In the genomic region with DNA sequence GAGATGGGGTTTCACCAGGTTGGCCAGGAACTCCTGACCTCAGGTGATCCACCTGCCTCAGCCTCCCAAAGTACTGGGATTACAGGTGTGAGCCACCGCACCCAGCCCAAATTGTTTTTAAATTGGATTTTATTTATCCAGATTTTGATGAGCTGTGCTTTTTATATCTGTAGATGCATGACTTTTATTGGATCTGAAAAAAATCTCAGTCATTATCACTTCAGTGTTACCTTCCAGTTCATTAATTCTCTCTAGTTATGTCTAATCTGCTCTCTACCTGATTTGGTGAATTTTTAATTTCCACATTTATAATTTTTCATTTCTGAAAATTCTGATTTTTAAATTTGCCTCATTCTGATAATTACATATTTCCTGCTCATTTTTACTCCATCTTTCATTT, we compare ENCODE assay signal across 23 cellular contexts.
"Had no signal": no experiment of that assay in that cellular context is flagged by ENCODE, and none has a peak within 500 bp of the region (broad histone marks: within the 10 kb centered on the region; RNA-seq: fewer than 3 reads in every experiment).

No MANE protein-coding gene starts in this region.

- H3K4me3 Mint-ChIP-seq: activated CD4-positive, alpha-beta memory T cell treated with anti-CD3 and anti-CD28 coated beads for 36 hours; activated CD4-positive, alpha-beta T cell treated with anti-CD3 and anti-CD28 coated beads, Interleukin-2, amount 10 ng/mL, durations not matched to agents 7 days and 5 days had no signal

- DNase-seq: activated CD4-positive, alpha-beta memory T cell treated with anti-CD3 and anti-CD28 coated beads for 36 hours; activated CD4-positive, alpha-beta T cell treated with anti-CD3 and anti-CD28 coated beads, Interleukin-2, amount 10 ng/mL, durations not matched to agents 7 days and 5 days; activated CD4-positive, CD25-positive, alpha-beta regulatory T cell; activated CD8-positive, alpha-beta memory T cell treated with anti-CD3 and anti-CD28 coated beads for 24 hours; activated T-cell treated with anti-CD3 and anti-CD28 coated beads, Interleukin-2, amount 50 U/mL, for 48 hours; brain microvascular endothelial cell; cerebellar nuclear complex; Kasumi-1; KBM-7; NCI-H1105 treated with DMSO at 0.1 percent for 48 hours; NCI-H1436 treated with DMSO at 0.1 percent for 48 hours; NCI-H187; NCI-H2081; NCI-H510A treated with DMSO at 0.1 percent for 48 hours; NCI-H69; NK-92 treated with Interleukin-12 subunit alpha and Interleukin-12 subunit beta, amount 100 ng/mL, for 24 hours; OCI-M1; Right ventricle myocardium superior; SJCRH30 had no signal

- H3K27ac ChIP-seq: brain microvascular endothelial cell, cardiac muscle cell, RWPE1, SJCRH30, VCaP had no signal

- H3K27me3 ChIP-seq: brain microvascular endothelial cell, cardiac muscle cell, SJCRH30 had no signal

- H3K4me1 ChIP-seq: SJCRH30 had no signal

- H3K4me3 ChIP-seq: cardiac muscle cell, SJCRH30 had no signal

- H3K36me3 ChIP-seq: brain microvascular endothelial cell, cardiac muscle cell, SJCRH30 had no signal

- H3K9me3 ChIP-seq: SJCRH30 had no signal

- H3K27ac Mint-ChIP-seq: activated CD4-positive, alpha-beta memory T cell treated with anti-CD3 and anti-CD28 coated beads for 36 hours; activated CD4-positive, alpha-beta T cell treated with anti-CD3 and anti-CD28 coated beads, Interleukin-2, amount 10 ng/mL, durations not matched to agents 7 days and 5 days had no signal

- ATAC-seq: Panc1 had no signal

- H3K27me3 Mint-ChIP-seq: activated CD4-positive, alpha-beta memory T cell treated with anti-CD3 and anti-CD28 coated beads for 36 hours; activated CD4-positive, alpha-beta T cell treated with anti-CD3 and anti-CD28 coated beads, Interleukin-2, amount 10 ng/mL, durations not matched to agents 7 days and 5 days had no signal
